Comparison of ENCODE assay signal across 10 cellular contexts in the genomic region with DNA sequence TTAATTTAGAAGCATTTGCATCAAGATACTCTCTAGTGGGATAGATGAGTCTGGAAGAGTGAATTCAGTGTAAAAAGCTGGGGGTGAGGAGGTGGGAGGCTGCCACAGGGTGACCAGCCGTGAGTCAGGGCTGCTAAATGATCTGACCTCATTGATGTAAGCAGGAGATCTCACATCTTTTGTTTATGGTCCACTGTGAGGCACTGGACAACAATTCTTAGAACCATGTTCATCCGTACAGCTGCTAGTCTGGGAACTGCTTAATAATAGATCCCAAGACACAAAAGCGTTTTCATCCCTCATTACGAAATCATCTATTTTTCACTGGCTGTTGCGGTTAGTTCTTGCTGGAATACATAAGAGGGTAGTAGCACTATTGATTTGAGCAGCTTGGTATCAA.
DNase-seq lines count a peak whose midpoint lies in the region; ATAC-seq, FAIRE-seq and TF ChIP-seq lines count a peak whose summit lies in the region.
"Had no signal": no experiment of that assay in that cellular context is flagged by ENCODE, and none has a peak within 500 bp of the region (broad histone marks: within the 10 kb centered on the region; RNA-seq: fewer than 3 reads in every experiment).

No MANE protein-coding gene starts in this region.

- H3K27ac ChIP-seq in stomach smooth muscle (ENCODE audit: low read length): peak overlapping the region; percentile 46

- no peak for TF ChIP-seq POLR2A in H54 (IDR thresholded peaks at IDR 0.05; ENCODE audit: low read depth, low read length)

- DNase-seq in H54 (ENCODE audit: insufficient read length, low spot score) (no peak), brain pericyte (ENCODE audit: low read depth, low spot score) (peak; percentile 58), kidney tubule cell (ENCODE audit: low spot score) (peak; percentile 70), GM19238 (ENCODE audit: insufficient read length, low spot score) (no peak), GM19240 (ENCODE audit: insufficient read length, low spot score) (no peak)
- DNase-seq: effector memory CD4-positive, alpha-beta T cell; naive B cell; OCI-M1 had no signal

- peak; percentile 53 for FAIRE-seq in H54 (lab: Jason Lieb, UNC)

- H3K9ac ChIP-seq in stomach smooth muscle (ENCODE audit: low read length in 2 of 2): no peak overlapping the region

- H3K9me3 ChIP-seq in stomach smooth muscle (ENCODE audit: control insufficient read depth in 2 of 2, low read length in 2 of 2): no peaks in the 10 kb centered on the region

- H3K4me3 ChIP-seq in stomach smooth muscle (ENCODE audit: low read length in 2 of 2): no peak overlapping the region

- H3K27me3 ChIP-seq in stomach smooth muscle (ENCODE audit: control insufficient read depth in 1 of 2, insufficient read depth in 2 of 2, low read length in 2 of 2): no peaks in the 10 kb centered on the region

- no peak for ATAC-seq in HG03108 (IDR thresholded peaks at IDR 0.05; ENCODE audit: unreplicated experiment)

- peaks cover 0 to 4% of the 10 kb centered on the region in 2 donors for H3K36me3 ChIP-seq in stomach smooth muscle (ENCODE audit: control insufficient read depth in 2 of 2, insufficient read depth in 2 of 2, low read length in 2 of 2)

- peaks cover 57% of the 10 kb centered on the region for H3K4me1 ChIP-seq in stomach smooth muscle (ENCODE audit: control insufficient read depth, insufficient read depth, low read length)

Comparison
In these comparisons a context has a peak if more than half of its experiments do, and no peak if none do; other contexts are left out.
1. DNase-seq: peak in brain pericyte (single experiment) and kidney tubule cell (single experiment); none in H54 (single experiment), GM19238 (single experiment) and GM19240 (single experiment).